ENCODE assay signal across 22 cellular contexts in genomic region chr11:128607819-128608218, GRCh38. TPM values are rescaled to one million over a fixed set of nuclear protein-coding genes. Genes with fewer than 3 reads are reported as not detected.
DNase-seq lines count a peak whose midpoint lies in the region; ATAC-seq and TF ChIP-seq lines count a peak whose summit lies in the region.
"Had no signal": no experiment of that assay in that cellular context is flagged by ENCODE, and none has a peak within 500 bp of the region (broad histone marks: within the 10 kb centered on the region; RNA-seq: fewer than 3 reads in every experiment).

No MANE protein-coding gene starts in this region.

- H3K9me3 Mint-ChIP-seq in CD8-positive, alpha-beta T cell = no peaks in the 10 kb centered on the region
- H3K9me3 Mint-ChIP-seq: activated CD4-positive, alpha-beta T cell treated with anti-CD3 and anti-CD28 coated beads, Interleukin-2, amount 10 ng/mL, durations not matched to agents 24 days and 14 days; activated T-cell treated with anti-CD3 and anti-CD28 coated beads, Interleukin-2, amount 50 U/mL, for 4 hours; stimulated activated effector memory CD8-positive, alpha-beta T cell treated with anti-CD3 and anti-CD28 coated beads, Interleukin-12 subunit alpha, Interleukin-12 subunit beta, amount 100 ng/mL, for 72 hours had no signal

- H3K27me3 Mint-ChIP-seq in CD8-positive, alpha-beta T cell (ENCODE audit: low read depth) = no peaks in the 10 kb centered on the region
- H3K27me3 Mint-ChIP-seq: activated CD4-positive, alpha-beta T cell treated with anti-CD3 and anti-CD28 coated beads, Interleukin-2, amount 10 ng/mL, durations not matched to agents 24 days and 14 days had no signal

- H3K36me3 ChIP-seq in BLaER1 (no peaks in the 10 kb centered on the region), OCI-LY7 (ENCODE audit: insufficient read depth, low read length) (no peaks in the 10 kb centered on the region), left lung (no peaks in the 10 kb centered on the region), esophagus muscularis mucosa (no peaks in the 10 kb centered on the region)
- no peaks in the 10 kb centered on the region for H3K36me3 ChIP-seq in CD8-positive, alpha-beta T cell (ENCODE audit: insufficient read depth, low read length)
- H3K36me3 ChIP-seq: pancreas had no signal

- intact Hi-C loops in CD8-positive, alpha-beta T cell (cut with DNase I, micrococcal nuclease) = loop anchor here in 1 of 2 experiments (1.0 kb wide), 1 partner anchor 8 kb away; no protein-coding TSS in a partner anchor
- intact Hi-C loops in OCI-LY7 (cut with micrococcal nuclease; ENCODE audit: unreplicated experiment) (no loop called here), left lung (cut with DNase I) (no loop called here), posterior cingulate gyrus (cut with DNase I) (no loop called here), esophagus muscularis mucosa (cut with DNase I) (no loop called here)

- no peaks in the 10 kb centered on the region for H3K27me3 ChIP-seq in BLaER1
- no peaks in the 10 kb centered on the region for H3K27me3 ChIP-seq in CD8-positive, alpha-beta T cell (ENCODE audit: insufficient read depth, low read length)
- H3K27me3 ChIP-seq in left lung = no peaks in the 10 kb centered on the region
- no peaks in the 10 kb centered on the region for H3K27me3 ChIP-seq in esophagus muscularis mucosa
- H3K27me3 ChIP-seq: pancreas had no signal

- H3K36me3 Mint-ChIP-seq in CD8-positive, alpha-beta T cell = no peaks in the 10 kb centered on the region

- H3K4me2 ChIP-seq in BLaER1 = peak overlapping the region; percentile 86; the same call in 1 of the 2 replicates
- peak overlapping the region; percentile 78 for H3K4me2 ChIP-seq in OCI-LY7 (ENCODE audit: low read length)
- H3K4me2 ChIP-seq: PC-9 had no signal

- H3K4me3 Mint-ChIP-seq in CD8-positive, alpha-beta T cell = no peak overlapping the region
- H3K4me3 Mint-ChIP-seq: activated CD4-positive, alpha-beta T cell treated with anti-CD3 and anti-CD28 coated beads, Interleukin-2, amount 10 ng/mL, durations not matched to agents 24 days and 14 days; activated T-cell treated with anti-CD3 and anti-CD28 coated beads, Interleukin-2, amount 50 U/mL, for 4 hours; stimulated activated effector memory CD8-positive, alpha-beta T cell treated with anti-CD3 and anti-CD28 coated beads, Interleukin-12 subunit alpha, Interleukin-12 subunit beta, amount 100 ng/mL, for 72 hours had no signal

- H3K79me2 ChIP-seq in OCI-LY7 (ENCODE audit: insufficient read depth, low read depth, low read length) = no peaks in the 10 kb centered on the region

- H3K27ac Mint-ChIP-seq in CD8-positive, alpha-beta T cell = peak overlapping the region; percentile 96
- H3K27ac Mint-ChIP-seq: activated CD4-positive, alpha-beta T cell treated with anti-CD3 and anti-CD28 coated beads, Interleukin-2, amount 10 ng/mL, durations not matched to agents 24 days and 14 days had no signal

- peak overlapping the region; percentile 96 for H3K27ac ChIP-seq in BLaER1
- no peak overlapping the region for H3K27ac ChIP-seq in CD8-positive, alpha-beta T cell (ENCODE audit: low read depth, low read length)
- H3K27ac ChIP-seq in OCI-LY7 (ENCODE audit: low read depth, low read length, poor library complexity, severe bottlenecking) = peak overlapping the region; percentile 99
- no peak overlapping the region for H3K27ac ChIP-seq in left lung
- no peak overlapping the region for H3K27ac ChIP-seq in esophagus muscularis mucosa (replicated peaks in 1 of 4)
- H3K27ac ChIP-seq: dorsolateral prefrontal cortex, pancreas, PC-9, SK-N-MC had no signal

- no peak for TF ChIP-seq POLR2A in esophagus muscularis mucosa (IDR thresholded peaks at IDR 0.05; ENCODE audit: low read depth)

- no peak overlapping the region for H3K4me3 ChIP-seq in BLaER1
- no peak overlapping the region for H3K4me3 ChIP-seq in CD8-positive, alpha-beta T cell (ENCODE audit: low read depth, low read length)
- peak overlapping the region; percentile 22 for H3K4me3 ChIP-seq in OCI-LY7 (ENCODE audit: low read depth, low read length, poor library complexity, severe bottlenecking)
- H3K4me3 ChIP-seq in left lung = no peak overlapping the region
- no peak overlapping the region for H3K4me3 ChIP-seq in esophagus muscularis mucosa
- H3K4me3 ChIP-seq: dorsolateral prefrontal cortex, pancreas, PC-9, SK-N-MC had no signal

- no peaks in the 10 kb centered on the region for H4K20me1 ChIP-seq in BLaER1
- H4K20me1 ChIP-seq in OCI-LY7 (ENCODE audit: insufficient read depth, low read length) = no peaks in the 10 kb centered on the region

- H3K9me3 ChIP-seq in BLaER1 (no peaks in the 10 kb centered on the region), OCI-LY7 (ENCODE audit: low read length) (no peaks in the 10 kb centered on the region), left lung (no peaks in the 10 kb centered on the region), esophagus muscularis mucosa (no peaks in the 10 kb centered on the region)
- H3K9me3 ChIP-seq in CD8-positive, alpha-beta T cell (ENCODE audit: low read length) = no peaks in the 10 kb centered on the region
- H3K9me3 ChIP-seq: pancreas had no signal

- H3K4me1 Mint-ChIP-seq in CD8-positive, alpha-beta T cell (ENCODE audit: low read depth) = peaks cover 86% of the 10 kb centered on the region

- no peaks in the 10 kb centered on the region for H3K9me2 ChIP-seq in OCI-LY7 (ENCODE audit: insufficient read depth, low read length)

- no peak for TF ChIP-seq EP300 in esophagus muscularis mucosa (IDR thresholded peaks at IDR 0.05)

- DNase-seq in CD8-positive, alpha-beta T cell = no peak
- DNase-seq in OCI-LY7 (ENCODE audit: low spot score) (no peak), left lung (no peak), NCI-H774 (lab: John Stamatoyannopoulos, UW) (no peak), activated gamma-delta T cell treated with Interleukin-2 at 50 U/mL for 16 hours (no peak), posterior cingulate gyrus (no peak), esophagus muscularis mucosa (ENCODE audit: extremely low spot score) (no peak)
- DNase-seq: activated CD4-positive, alpha-beta T cell treated with anti-CD3 and anti-CD28 coated beads, Interleukin-2, amount 10 ng/mL, durations not matched to agents 24 days and 14 days; activated T-cell treated with anti-CD3 and anti-CD28 coated beads, Interleukin-2, amount 50 U/mL, for 4 hours; AML-193; DMS79; dorsolateral prefrontal cortex; NCI-H1436 treated with DMSO at 0.1 percent for 48 hours; NCI-H524; pancreas; PC-9; T1000; trophoblast cell had no signal

- ATAC-seq in CD8-positive, alpha-beta T cell = no peak
- peak; percentile 81 for ATAC-seq in left lung
- ATAC-seq: activated T-cell treated with anti-CD3 and anti-CD28 coated beads, Interleukin-2, amount 50 U/mL, for 4 hours; HCT116; pancreas; stimulated activated effector memory CD8-positive, alpha-beta T cell treated with anti-CD3 and anti-CD28 coated beads, Interleukin-12 subunit alpha, Interleukin-12 subunit beta, amount 100 ng/mL, for 72 hours had no signal

- no peak for TF ChIP-seq CTCF in CD8-positive, alpha-beta T cell (IDR thresholded peaks at IDR 0.05)
- TF ChIP-seq CTCF in OCI-LY7 (conservative IDR thresholded peaks at IDR 0.05; ENCODE audit: low read length) = no peak
- TF ChIP-seq CTCF in left lung (IDR thresholded peaks at IDR 0.05) = no peak
- TF ChIP-seq CTCF in esophagus muscularis mucosa (IDR thresholded peaks at IDR 0.05) = no peak

- peaks cover 78% of the 10 kb centered on the region for H3K4me1 ChIP-seq in BLaER1
- peaks cover 59% of the 10 kb centered on the region for H3K4me1 ChIP-seq in CD8-positive, alpha-beta T cell (ENCODE audit: insufficient read depth, low read length)
- peaks cover 98% of the 10 kb centered on the region for H3K4me1 ChIP-seq in OCI-LY7 (ENCODE audit: insufficient read depth, low read length, poor library complexity, severe bottlenecking)
- H3K4me1 ChIP-seq in left lung = peaks cover 0 to 17% of the 10 kb centered on the region in 2 donors
- H3K4me1 ChIP-seq in esophagus muscularis mucosa = peaks cover 9 to 14% (median 10%) of the 10 kb centered on the region in 4 donors
- H3K4me1 ChIP-seq: pancreas had no signal

- POLR2A ChIA-PET in CD8-positive, alpha-beta T cell (lab: Charles Lee) = interaction anchor here (0.6 to 3.6 kb wide), 7 partner anchors 12 to 136 kb away, joined by 3 to 20 read pairs (median 4); no protein-coding TSS in a partner anchor
- POLR2A ChIA-PET in OCI-LY7 (lab: Charles Lee) = interaction anchor here (0.6 to 19.6 kb wide), 17 partner anchors 8 to 238 kb away, joined by 3 to 631 read pairs (median 4); no protein-coding TSS in a partner anchor

- BruUV-seq in OCI-LY7 (replicated peaks; lab: Mats Ljungman, UMichigan) = no TSS peak

- CTCF ChIA-PET in CD8-positive, alpha-beta T cell (lab: Charles Lee) = interaction anchor here (0.8 to 1.7 kb wide), 8 partner anchors 8 to 435 kb away, joined by 3 to 11 read pairs (median 4); no protein-coding TSS in a partner anchor
- CTCF ChIA-PET in OCI-LY7 (lab: Charles Lee; ENCODE audit: unreplicated experiment) = interaction anchor here (0.6 to 6.5 kb wide), 4 partner anchors 16 to 120 kb away, joined by 3 to 78 read pairs (median 8); no protein-coding TSS in a partner anchor

- peak overlapping the region; percentile 18; the same call in 1 of the 2 replicates for H2AFZ ChIP-seq in OCI-LY7 (ENCODE audit: low read length)
- H2AFZ ChIP-seq: PC-9 had no signal

- no peak overlapping the region for H3K9ac ChIP-seq in BLaER1

- WGBS in esophagus muscularis mucosa = 86% methylated on average over 5 of the region's 5 CpGs

RNA-seq across cellular contexts. Expression of gene ETS1, which starts 20.5 kb away (rescaled TPM):
- total RNA-seq in CD8-positive, alpha-beta T cell = 100 to 1,000 TPM; 338 to 345 TPM
- total RNA-seq in OCI-LY7 (2014; rRNA removed; shearing (Covaris generic)) = 203 and 210 TPM in 2 replicates
- total RNA-seq in OCI-LY7 (2022) = 466 and 503 TPM in 2 replicates
- 100 to 1,000 TPM in 1 of 2 donors, 10 to 100 TPM in 1; 70.2 to 108 TPM for total RNA-seq in left lung
- 10 to 100 TPM; 39.5 to 74.4 (median 59.7) TPM for total RNA-seq in esophagus muscularis mucosa

Comparison
In these comparisons a context has a peak if more than half of its experiments do, and no peak if none do; other contexts are left out.
1. H3K27ac ChIP-seq: peak in BLaER1 (single experiment) and OCI-LY7 (single experiment); none in CD8-positive, alpha-beta T cell (single experiment), left lung (0 of 2) and esophagus muscularis mucosa (0 of 4).